10 cellular contexts compared by ENCODE assay signal in genomic region chr10:119575506-119575905, GRCh38. TPM values are rescaled to one million over a fixed set of nuclear protein-coding genes. Genes with fewer than 3 reads are reported as not detected.
DNase-seq lines count a peak whose midpoint lies in the region; ATAC-seq and TF ChIP-seq lines count a peak whose summit lies in the region.
"Had no signal": no experiment of that assay in that cellular context is flagged by ENCODE, and none has a peak within 500 bp of the region (broad histone marks: within the 10 kb centered on the region; RNA-seq: fewer than 3 reads in every experiment).

No MANE protein-coding gene starts in this region.

- H3K9me3 Mint-ChIP-seq in activated CD4-positive, alpha-beta memory T cell treated with anti-CD3 and anti-CD28 coated beads, Interleukin-2, amount 10 ng/mL, durations not matched to agents 7 days and 5 days, result no peaks in the 10 kb centered on the region
- H3K9me3 Mint-ChIP-seq: stimulated activated naive B cell treated with anti-CD40 and anti-IgM and Interleukin-4, amounts not matched to agents 10 μg/mL and 1 μg/mL and 100 μg/mL, for 72 hours had no signal

- no peaks in the 10 kb centered on the region for H3K4me1 ChIP-seq in foreskin keratinocyte
- no peaks in the 10 kb centered on the region for H3K4me1 ChIP-seq in adrenal gland (replicated peaks in 1 of 2)

- H3K27me3 ChIP-seq in foreskin keratinocyte (no peaks in the 10 kb centered on the region), adrenal gland (no peaks in the 10 kb centered on the region)

- no peak for TF ChIP-seq POLR2A in adrenal gland (IDR thresholded peaks at IDR 0.05)

- TF ChIP-seq CTCF in foreskin keratinocyte (conservative IDR thresholded peaks at IDR 0.05), result no peak
- no peak for TF ChIP-seq CTCF in adrenal gland (IDR thresholded peaks at IDR 0.05)

- peaks cover 55% of the 10 kb centered on the region for H3K36me3 Mint-ChIP-seq in activated CD4-positive, alpha-beta memory T cell treated with anti-CD3 and anti-CD28 coated beads, Interleukin-2, amount 10 ng/mL, durations not matched to agents 7 days and 5 days (ENCODE audit: low read depth)

- no peak overlapping the region for H3K4me3 ChIP-seq in adrenal gland

- H3K9me3 ChIP-seq in adrenal gland (replicated peaks in 1 of 3), result no peaks in the 10 kb centered on the region

- 49 to 53% (median 52%) methylated on average over 5 of the region's 5 CpGs for WGBS in adrenal gland, 4 donors

- intact Hi-C loops in adrenal gland (cut with DNase I), result no loop called here

- H3K4me1 Mint-ChIP-seq in activated CD4-positive, alpha-beta memory T cell treated with anti-CD3 and anti-CD28 coated beads, Interleukin-2, amount 10 ng/mL, durations not matched to agents 7 days and 5 days, result peaks cover 24% of the 10 kb centered on the region

- peak; percentile 39 for ATAC-seq in foreskin keratinocyte
- ATAC-seq: stimulated activated naive B cell treated with anti-CD40 and anti-IgM and Interleukin-4, amounts not matched to agents 10 μg/mL and 1 μg/mL and 100 μg/mL, for 72 hours had no signal

- no peaks in the 10 kb centered on the region for H3K27me3 Mint-ChIP-seq in activated CD4-positive, alpha-beta memory T cell treated with anti-CD3 and anti-CD28 coated beads, Interleukin-2, amount 10 ng/mL, durations not matched to agents 7 days and 5 days
- H3K27me3 Mint-ChIP-seq: stimulated activated naive B cell treated with anti-CD40 and anti-IgM and Interleukin-4, amounts not matched to agents 10 μg/mL and 1 μg/mL and 100 μg/mL, for 72 hours had no signal

- H3K27ac ChIP-seq in foreskin keratinocyte (no peak overlapping the region), adrenal gland (no peak overlapping the region)

- H3K27ac Mint-ChIP-seq in activated CD4-positive, alpha-beta memory T cell treated with anti-CD3 and anti-CD28 coated beads, Interleukin-2, amount 10 ng/mL, durations not matched to agents 7 days and 5 days, result peak overlapping the region; percentile 70

- POLR2A ChIA-PET in activated CD4-positive, alpha-beta memory T cell treated with anti-CD3 and anti-CD28 coated beads, Interleukin-2, amount 10 ng/mL, durations not matched to agents 7 days and 5 days (lab: Charles Lee), result interaction anchor here (0.9 to 1.4 kb wide), 3 partner anchors 18 to 33 kb away, joined by 3 to 7 read pairs (median 4); partner anchors contain the start of gene RGS10

- DNase-seq in AG08396 (ENCODE audit: low spot score), result peak; percentile 46
- DNase-seq in GM03348 (ENCODE audit: low spot score), result peak; percentile 27
- DNase-seq in activated CD4-positive, alpha-beta memory T cell treated with anti-CD3 and anti-CD28 coated beads, Interleukin-2, amount 10 ng/mL, durations not matched to agents 7 days and 5 days, result peak; percentile 33
- DNase-seq in foreskin keratinocyte, result peak in 1 of 2 donors; percentile 22
- DNase-seq in nucleus accumbens (lab: John Stamatoyannopoulos, UW), result no peak
- no peak for DNase-seq in SHP77 treated with DMSO at 0.1 percent for 48 hours (lab: John Stamatoyannopoulos, UW)
- no peak for DNase-seq in NCI-H748 (lab: John Stamatoyannopoulos, UW; ENCODE audit: unreplicated experiment)
- DNase-seq in adrenal gland, result no peak
- DNase-seq: NCI-H1092; stimulated activated naive B cell treated with anti-CD40 and anti-IgM and Interleukin-4, amounts not matched to agents 10 μg/mL and 1 μg/mL and 100 μg/mL, for 72 hours had no signal

- H3K36me3 ChIP-seq in adrenal gland (replicated peaks in 1 of 2), result peaks cover 0 to 66% of the 10 kb centered on the region in 2 donors

- CTCF ChIA-PET in activated CD4-positive, alpha-beta memory T cell treated with anti-CD3 and anti-CD28 coated beads, Interleukin-2, amount 10 ng/mL, durations not matched to agents 7 days and 5 days (lab: Charles Lee), result interaction anchor here (1.1 to 2.3 kb wide), 2 partner anchors 26 to 77 kb away, joined by 3 to 8 read pairs; no protein-coding TSS in a partner anchor

- H3K4me3 Mint-ChIP-seq in activated CD4-positive, alpha-beta memory T cell treated with anti-CD3 and anti-CD28 coated beads, Interleukin-2, amount 10 ng/mL, durations not matched to agents 7 days and 5 days, result no peak overlapping the region
- H3K4me3 Mint-ChIP-seq: stimulated activated naive B cell treated with anti-CD40 and anti-IgM and Interleukin-4, amounts not matched to agents 10 μg/mL and 1 μg/mL and 100 μg/mL, for 72 hours had no signal

RNA-seq across cellular contexts. Expression of gene TIAL1, which starts 21.3 kb away (rescaled TPM):
- 100 to 1,000 TPM; 168 to 170 TPM for total RNA-seq in activated CD4-positive, alpha-beta memory T cell treated with anti-CD3 and anti-CD28 coated beads, Interleukin-2, amount 10 ng/mL, durations not matched to agents 7 days and 5 days
- total RNA-seq in foreskin keratinocyte (107 and 116 TPM in 2 replicates), adrenal gland (10 to 100 TPM; 30.7 to 99.8 (median 76.9) TPM)
- polyA plus RNA-seq in foreskin keratinocyte (80.4 and 95.3 TPM in 2 replicates), adrenal gland (10 to 100 TPM; 45.4 to 92.6 (median 47.8) TPM)

RNA-seq across cellular contexts. Expression of gene RGS10, which starts 33.0 kb away (rescaled TPM):
- total RNA-seq in activated CD4-positive, alpha-beta memory T cell treated with anti-CD3 and anti-CD28 coated beads, Interleukin-2, amount 10 ng/mL, durations not matched to agents 7 days and 5 days, result 100 to 1,000 TPM; 137 to 140 TPM
- total RNA-seq in foreskin keratinocyte, result 85.7 and 86.5 TPM in 2 replicates
- 124 and 127 TPM in 2 replicates for polyA plus RNA-seq in foreskin keratinocyte
- total RNA-seq in adrenal gland, result 10 to 100 TPM in 7 of 8 donors, 1 to 10 TPM in 1; 9.7 to 28.1 (median 15.7) TPM
- 10 to 100 TPM; 12.4 to 26.0 (median 19.8) TPM for polyA plus RNA-seq in adrenal gland

Comparison
In these comparisons a context has a peak if more than half of its experiments do, and no peak if none do; other contexts are left out.
1. DNase-seq: peak in AG08396 (single experiment), GM03348 (single experiment) and activated CD4-positive, alpha-beta memory T cell treated with anti-CD3 and anti-CD28 coated beads, Interleukin-2, amount 10 ng/mL, durations not matched to agents 7 days and 5 days (single experiment); none in nucleus accumbens (0 of 56), SHP77 treated with DMSO at 0.1 percent for 48 hours (single experiment), NCI-H748 (single experiment) and adrenal gland (0 of 7).